Comparison of ENCODE assay signal across 11 cellular contexts in genomic region chr7:86963599-86964230, GRCh38.
A peak's percentile ranks its signal among the peaks of the same experiment; 100 is the strongest.
DNase-seq lines count a peak whose midpoint lies in the region; ATAC-seq lines count a peak whose summit lies in the region.
"Had no signal": no experiment of that assay in that cellular context is flagged by ENCODE, and none has a peak within 500 bp of the region (broad histone marks: within the 10 kb centered on the region; RNA-seq: fewer than 3 reads in every experiment).

No MANE protein-coding gene starts in this region.

- peaks cover 9% of the 10 kb centered on the region for H3K36me3 ChIP-seq in adipocyte (ENCODE audit: control insufficient read depth, insufficient read depth, low read length, severe bottlenecking)
- H3K36me3 ChIP-seq: colonic mucosa, spleen had no signal

- peak; percentile 22 for DNase-seq in DMS79 treated with DMSO at 0.1 percent for 48 hours (lab: John Stamatoyannopoulos, UW)
- DNase-seq in adipocyte (ENCODE audit: low read depth): peak; percentile 1
- no peak for DNase-seq in NCI-H1092 (lab: John Stamatoyannopoulos, UW)
- no peak for DNase-seq in nucleus accumbens (lab: John Stamatoyannopoulos, UW)
- DNase-seq in NCI-H2107 (lab: John Stamatoyannopoulos, UW): no peak
- DNase-seq: activated CD4-positive, alpha-beta T cell treated with anti-CD3 and anti-CD28 coated beads for 1 hour; colonic mucosa; spleen had no signal

- peaks cover 24% of the 10 kb centered on the region for H3K4me1 ChIP-seq in adipocyte (ENCODE audit: control insufficient read depth, insufficient read depth, low read length)
- H3K4me1 ChIP-seq: spleen had no signal

- no peak overlapping the region for H3K9ac ChIP-seq in adipocyte (ENCODE audit: low read length)

- H3K9me3 ChIP-seq in adipocyte (ENCODE audit: control insufficient read depth, low read length): peaks cover 6% of the 10 kb centered on the region
- H3K9me3 ChIP-seq: colonic mucosa had no signal

- no peaks in the 10 kb centered on the region for H3K27me3 ChIP-seq in adipocyte (replicated peaks; ENCODE audit: control insufficient read depth, insufficient read depth, low read length)
- H3K27me3 ChIP-seq: colonic mucosa, spleen had no signal

- peak overlapping the region; percentile 43 for H3K4me3 ChIP-seq in adipocyte (ENCODE audit: low read length)
- H3K4me3 ChIP-seq: colonic mucosa, spleen had no signal

- ATAC-seq in GM19351 (IDR thresholded peaks at IDR 0.05; ENCODE audit: unreplicated experiment) (peak; percentile 98), HG03025 (IDR thresholded peaks at IDR 0.05; ENCODE audit: low FRiP score, unreplicated experiment) (peak; percentile 97), HG02678 (IDR thresholded peaks at IDR 0.05; ENCODE audit: unreplicated experiment) (no peak)

Comparison
In these comparisons a context has a peak if more than half of its experiments do, and no peak if none do; other contexts are left out.
1. DNase-seq: peak in DMS79 treated with DMSO at 0.1 percent for 48 hours (single experiment) and adipocyte (single experiment); none in NCI-H1092 (single experiment), nucleus accumbens (0 of 56) and NCI-H2107 (single experiment).